ENCODE assay signal across 16 cellular contexts in genomic region chr19:47313754-47314133, GRCh38. TPM values are rescaled to one million over a fixed set of nuclear protein-coding genes. Genes with fewer than 3 reads are reported as not detected.
A peak's percentile ranks its signal among the peaks of the same experiment; 100 is the strongest.
DNase-seq lines count a peak whose midpoint lies in the region; ATAC-seq, FAIRE-seq and TF ChIP-seq lines count a peak whose summit lies in the region.
"Had no signal": no experiment of that assay in that cellular context is flagged by ENCODE, and none has a peak within 500 bp of the region (broad histone marks: within the 10 kb centered on the region; RNA-seq: fewer than 3 reads in every experiment).

No MANE protein-coding gene starts in this region.

- H3K4me1 Mint-ChIP-seq in Caco-2 (ENCODE audit: low read depth, unreplicated experiment), result peaks cover 23% of the 10 kb centered on the region
- H3K4me1 Mint-ChIP-seq in type B pancreatic cell (ENCODE audit: unreplicated experiment), result no peaks in the 10 kb centered on the region
- H3K4me1 Mint-ChIP-seq in activated T-cell treated with anti-CD3 and anti-CD28 coated beads, Interleukin-2, amount 50 U/mL, for 4 hours (ENCODE audit: low read depth), result no peaks in the 10 kb centered on the region
- H3K4me1 Mint-ChIP-seq: CD4-positive, CD25-positive, alpha-beta regulatory T cell; GM23338 had no signal

- peak overlapping the region; percentile 37 for H2AFZ ChIP-seq in HepG2 (ENCODE audit: low read length)
- H2AFZ ChIP-seq: GM23338 had no signal

- H3K4me1 ChIP-seq in Caco-2, result peaks cover 10% of the 10 kb centered on the region; the same call in 1 of the 2 replicates
- H3K4me1 ChIP-seq in RWPE2 (ENCODE audit: insufficient read depth, poor library complexity, severe bottlenecking), result peaks cover 12% of the 10 kb centered on the region
- H3K4me1 ChIP-seq in HepG2 (ENCODE audit: insufficient read depth, low read length), result peaks cover 79% of the 10 kb centered on the region

- in situ Hi-C loops in HepG2 (cut with HindIII; ENCODE audit: extremely low pct_ligation_motif_present, low pct_unique_long_range_greater_than_20kb), result no loop called here

- H3K4me3 ChIP-seq in Caco-2 (ENCODE audit: low read depth, low read length) (no peak overlapping the region), RWPE2 (ENCODE audit: severe bottlenecking) (no peak overlapping the region), HepG2 (replicated peaks in 1 of 3; ENCODE audit: insufficient read depth in 1 of 3, low read depth in 2 of 3, low read length in 3 of 3) (peak overlapping the region in 1 of 3 experiments; percentile 11; a peak in 1 of 6 replicates)
- H3K4me3 ChIP-seq: GM23338 had no signal

- peak overlapping the region; percentile 23 for H3K27ac ChIP-seq in RWPE2 (ENCODE audit: poor library complexity, severe bottlenecking)
- peak overlapping the region; percentile 59 for H3K27ac ChIP-seq in HepG2 (ENCODE audit: extremely low read length, insufficient read depth, low read length)

- no peaks in the 10 kb centered on the region for H4K20me1 ChIP-seq in HepG2 (ENCODE audit: insufficient read depth, low read length)

- no peak for FAIRE-seq in HepG2 (lab: Jason Lieb, UNC)
- FAIRE-seq: GM12892 had no signal

- POLR2A ChIA-PET in Caco-2 (lab: Charles Lee), result no interaction called here
- POLR2A ChIA-PET in HepG2 (lab: Yijun Ruan, JAX), result interaction anchor here (2.3 kb wide), 1 partner anchor 35 kb away, joined by 7 read pairs; the partner anchor contains the start of gene DHX34

- H3K27me3 ChIP-seq in Caco-2 (replicated peaks; ENCODE audit: control insufficient read depth, insufficient read depth, low read length) (no peaks in the 10 kb centered on the region), RWPE2 (ENCODE audit: insufficient read depth, poor library complexity, severe bottlenecking) (no peaks in the 10 kb centered on the region), HepG2 (ENCODE audit: control insufficient read depth in 1 of 2, insufficient read depth in 2 of 2, low read length in 2 of 2) (no peaks in the 10 kb centered on the region)

- TF ChIP-seq POLR2A in HepG2 (IDR thresholded peaks at IDR 0.05; ENCODE audit: insufficient read depth in 1 of 2, low read depth in 2 of 2, low read length in 2 of 2), result no peak

- no peak for TF ChIP-seq RAD21 in HepG2 (CRISPR knock-in tag; IDR thresholded peaks at IDR 0.05)

- intact Hi-C loops in Caco-2 (cut with micrococcal nuclease; ENCODE audit: unreplicated experiment) (no loop called here), HepG2 (cut with micrococcal nuclease; ENCODE audit: unreplicated experiment) (no loop called here)

- 32% methylated on average over 9 of the region's 9 CpGs for WGBS in HepG2 (ENCODE audit: low lambda C conversion rate)

- CTCF ChIA-PET in Caco-2 (lab: Charles Lee), result no interaction called here
- CTCF ChIA-PET in HepG2 (lab: Yijun Ruan, JAX; ENCODE audit: low intra/inter-chr PET ratio, low total read pairs), result interaction anchor here (0.6 kb wide), 1 partner anchor 9 kb away, joined by 3 read pairs; no protein-coding TSS in a partner anchor

- peak overlapping the region; percentile 58 for H3K4me2 ChIP-seq in HepG2 (ENCODE audit: low read depth, low read length)
- H3K4me2 ChIP-seq: GM23338 had no signal

- TF ChIP-seq CTCF in Caco-2 (IDR thresholded peaks at IDR 0.05; ENCODE audit: insufficient read depth in 1 of 2, low read depth in 1 of 2, low read length in 1 of 2, severe bottlenecking in 1 of 2, unreplicated experiment in 1 of 2), result no peak
- no peak for TF ChIP-seq CTCF in RWPE2 (IDR thresholded peaks at IDR 0.05; ENCODE audit: poor library complexity, severe bottlenecking)
- TF ChIP-seq CTCF in HepG2 (CRISPR knock-in tag; IDR thresholded peaks at IDR 0.05), result no peak
- no peak for TF ChIP-seq CTCF in type B pancreatic cell (conservative IDR thresholded peaks at IDR 0.05)

- no peak for TF ChIP-seq EP300 in HepG2 (IDR thresholded peaks at IDR 0.05; ENCODE audit: low read depth in 2 of 2, low read length in 2 of 2)
- TF ChIP-seq EP300 in HepG2 (CRISPR knock-in tag; IDR thresholded peaks at IDR 0.05; ENCODE audit: borderline replicate concordance), result no peak

- H3K27ac Mint-ChIP-seq in Caco-2 (ENCODE audit: unreplicated experiment), result peak overlapping the region; percentile 39
- peak overlapping the region; percentile 8 for H3K27ac Mint-ChIP-seq in type B pancreatic cell
- H3K27ac Mint-ChIP-seq: CD4-positive, CD25-positive, alpha-beta regulatory T cell; GM23338 had no signal

- ATAC-seq in RWPE2 (ENCODE audit: low read depth) (no peak), HepG2 (no peak)
- ATAC-seq in activated T-cell treated with anti-CD3 and anti-CD28 coated beads, Interleukin-2, amount 50 U/mL, for 4 hours, result no peak
- ATAC-seq: GM23338, PC-3 had no signal

- no peak for DNase-seq in Caco-2
- DNase-seq in RWPE2 (ENCODE audit: low spot score), result no peak
- DNase-seq in HepG2 (ENCODE audit: low spot score), result no peak
- no peak for DNase-seq in type B pancreatic cell (ENCODE audit: extremely low spot score, unreplicated experiment)
- no peak for DNase-seq in Ammon's horn (ENCODE audit: low spot score)
- no peak for DNase-seq in activated T-cell treated with anti-CD3 and anti-CD28 coated beads, Interleukin-2, amount 50 U/mL, for 4 hours
- no peak for DNase-seq in SK-N-DZ (ENCODE audit: low spot score)
- DNase-seq: ACHN; AML-193; CD4-positive, CD25-positive, alpha-beta regulatory T cell; KG1; NCI-H2081 treated with DMSO at 0.1 percent for 48 hours had no signal

- H3K9me3 Mint-ChIP-seq in Caco-2 (ENCODE audit: unreplicated experiment) (no peaks in the 10 kb centered on the region), type B pancreatic cell (peaks cover 6% of the 10 kb centered on the region)
- no peaks in the 10 kb centered on the region for H3K9me3 Mint-ChIP-seq in activated T-cell treated with anti-CD3 and anti-CD28 coated beads, Interleukin-2, amount 50 U/mL, for 4 hours

- no peaks in the 10 kb centered on the region for H3K36me3 Mint-ChIP-seq in Caco-2 (ENCODE audit: insufficient read depth, unreplicated experiment)
- no peaks in the 10 kb centered on the region for H3K36me3 Mint-ChIP-seq in type B pancreatic cell
- no peaks in the 10 kb centered on the region for H3K36me3 Mint-ChIP-seq in activated T-cell treated with anti-CD3 and anti-CD28 coated beads, Interleukin-2, amount 50 U/mL, for 4 hours (ENCODE audit: insufficient read depth)
- H3K36me3 Mint-ChIP-seq: CD4-positive, CD25-positive, alpha-beta regulatory T cell had no signal

- H3K27me3 Mint-ChIP-seq in Caco-2 (ENCODE audit: insufficient read depth, unreplicated experiment) (no peaks in the 10 kb centered on the region), type B pancreatic cell (peaks cover 18% of the 10 kb centered on the region)
- H3K27me3 Mint-ChIP-seq in activated T-cell treated with anti-CD3 and anti-CD28 coated beads, Interleukin-2, amount 50 U/mL, for 4 hours (ENCODE audit: low read depth), result peaks cover 26% of the 10 kb centered on the region

- H3K4me3 Mint-ChIP-seq in Caco-2 (ENCODE audit: unreplicated experiment) (no peak overlapping the region), type B pancreatic cell (no peak overlapping the region)
- H3K4me3 Mint-ChIP-seq in activated T-cell treated with anti-CD3 and anti-CD28 coated beads, Interleukin-2, amount 50 U/mL, for 4 hours, result no peak overlapping the region
- H3K4me3 Mint-ChIP-seq: CD4-positive, CD25-positive, alpha-beta regulatory T cell; GM23338 had no signal

- H3K9me3 ChIP-seq in Caco-2 (0 out of 2 replicates have a peak, but pooled peaks cover 5% of the 10 kb centered on the region), RWPE2 (ENCODE audit: severe bottlenecking) (no peaks in the 10 kb centered on the region), HepG2 (ENCODE audit: low read length) (no peaks in the 10 kb centered on the region)

- no peaks in the 10 kb centered on the region for H3K36me3 ChIP-seq in Caco-2 (ENCODE audit: control insufficient read depth, insufficient read depth, low read length)
- no peaks in the 10 kb centered on the region for H3K36me3 ChIP-seq in RWPE2 (ENCODE audit: low read depth)
- H3K36me3 ChIP-seq in HepG2 (replicated peaks in 1 of 2; ENCODE audit: control insufficient read depth in 1 of 2, insufficient read depth in 2 of 2, low read length in 2 of 2), result no peaks in the 10 kb centered on the region

- H3K79me2 ChIP-seq in HepG2 (ENCODE audit: insufficient read depth, low read length), result no peaks in the 10 kb centered on the region

- peak overlapping the region; percentile 54 for H3K9ac ChIP-seq in HepG2 (ENCODE audit: insufficient read depth, low read depth, low read length)

- BruUV-seq in Caco-2 (replicated peaks; lab: Mats Ljungman, UMichigan) (no TSS peak), HepG2 (replicated peaks; lab: Mats Ljungman, UMichigan) (no TSS peak)

RNA-seq across cellular contexts. Expression of gene C5AR1, which starts 4.1 kb away (rescaled TPM):
- total RNA-seq in Caco-2 (2022), result 0.48 and 1.3 TPM in 2 replicates
- 0.07 TPM in 1 of 2 replicates, not detected in the other for total RNA-seq in HepG2 (2016; rRNA removed; fragmentation: Illumina TruSeq; extraction: Trizol)
- total RNA-seq in HepG2 (2016; cell fraction: cytosol; rRNA removed; fragmentation: Illumina TruSeq; extraction: Trizol; ENCODE audit: low read depth), result 0.71 TPM in 1 of 2 replicates, not detected in the other
- total RNA-seq in HepG2 (2016; cell fraction: insoluble cytoplasmic fraction; rRNA removed; fragmentation: Illumina TruSeq; extraction: Trizol), result 0.15 TPM in 1 of 2 replicates, not detected in the other
- total RNA-seq in HepG2 (2016; cell fraction: membrane; rRNA removed; fragmentation: Illumina TruSeq; extraction: Trizol), result 0.07 TPM in 1 of 2 replicates, not detected in the other
- not detected in 2 replicates for total RNA-seq in HepG2 (2016; cell fraction: nucleus; rRNA removed; fragmentation: Illumina TruSeq; extraction: Trizol)
- 1.6 and 3.9 TPM in 2 replicates for polyA plus RNA-seq in HepG2 (2011; rRNA removed)
- polyA plus RNA-seq in HepG2 (2011; cell fraction: cytosol; rRNA removed), result 0.85 and 2.3 TPM in 2 replicates
- polyA plus RNA-seq in HepG2 (2011; cell fraction: nucleus; rRNA removed), result 0.59 and 1.6 TPM in 2 replicates
- polyA plus RNA-seq in HepG2 (2012), result 4.2 and 10.7 TPM in 2 replicates
- not detected in 2 replicates for polyA plus RNA-seq in HepG2 (2016; cell fraction: cytosol; fragmentation: Illumina TruSeq; extraction: Trizol; ENCODE audit: low read depth)
- polyA plus RNA-seq in HepG2 (2016; cell fraction: insoluble cytoplasmic fraction; fragmentation: Illumina TruSeq; extraction: Trizol; ENCODE audit: low read depth), result 0.44 TPM in 1 of 2 replicates, not detected in the other
- 0.09 TPM in 1 of 2 replicates, not detected in the other for polyA plus RNA-seq in HepG2 (2016; cell fraction: membrane; fragmentation: Illumina TruSeq; extraction: Trizol; ENCODE audit: low read depth)
- 0.45 and 1.1 TPM in 2 replicates for polyA plus RNA-seq in HepG2 (2016; cell fraction: nucleus; fragmentation: Illumina TruSeq; extraction: Trizol; ENCODE audit: insufficient read depth, low read depth)
- 2.5 and 3.0 TPM in 2 replicates for polyA minus RNA-seq in HepG2 (2011; rRNA and poly(A)+ RNA removed; ENCODE audit: low replicate concordance)
- 1.8 and 2.6 TPM in 2 replicates for polyA minus RNA-seq in HepG2 (2011; cell fraction: cytosol; rRNA and poly(A)+ RNA removed)
- 0.39 and 0.75 TPM in 2 replicates for polyA minus RNA-seq in HepG2 (2011; cell fraction: nucleus; rRNA and poly(A)+ RNA removed)
- 0.93 and 1.0 TPM in 2 replicates for total RNA-seq in type B pancreatic cell (ENCODE audit: low replicate concordance)
- under 1 TPM; 0.63 to 0.83 (median 0.68) TPM for total RNA-seq in activated T-cell treated with anti-CD3 and anti-CD28 coated beads, Interleukin-2, amount 50 U/mL, for 4 hours
- polyA plus RNA-seq in SK-N-DZ (2014; cell fraction: cytosol; rRNA removed), result not detected in 2 replicates
- not detected in 2 replicates for polyA plus RNA-seq in SK-N-DZ (2014; cell fraction: nucleus; rRNA removed)
- total RNA-seq: GM23338, PC-3 had no signal

RNA-seq across cellular contexts. Expression of gene C5AR2, which starts 18.2 kb away (rescaled TPM):
- total RNA-seq in Caco-2 (2022) (not detected in 2 replicates), HepG2 (2016; rRNA removed; fragmentation: Illumina TruSeq; extraction: Trizol) (0.09 TPM in 1 of 2 replicates, not detected in the other), type B pancreatic cell (ENCODE audit: low replicate concordance) (0.07 TPM in 1 of 2 replicates, not detected in the other)
- total RNA-seq in HepG2 (2016; cell fraction: cytosol; rRNA removed; fragmentation: Illumina TruSeq; extraction: Trizol; ENCODE audit: low read depth), result not detected in 2 replicates
- total RNA-seq in HepG2 (2016; cell fraction: insoluble cytoplasmic fraction; rRNA removed; fragmentation: Illumina TruSeq; extraction: Trizol), result not detected in 2 replicates
- 0.07 TPM in 1 of 2 replicates, not detected in the other for total RNA-seq in HepG2 (2016; cell fraction: membrane; rRNA removed; fragmentation: Illumina TruSeq; extraction: Trizol)
- not detected in 2 replicates for total RNA-seq in HepG2 (2016; cell fraction: nucleus; rRNA removed; fragmentation: Illumina TruSeq; extraction: Trizol)
- 0.24 and 0.26 TPM in 2 replicates for polyA plus RNA-seq in HepG2 (2011; rRNA removed)
- polyA plus RNA-seq in HepG2 (2011; cell fraction: cytosol; rRNA removed), result 0.18 and 0.28 TPM in 2 replicates
- polyA plus RNA-seq in HepG2 (2011; cell fraction: nucleus; rRNA removed), result 0.50 and 0.66 TPM in 2 replicates
- 0.20 and 0.30 TPM in 2 replicates for polyA plus RNA-seq in HepG2 (2012)
- polyA plus RNA-seq in HepG2 (2016; cell fraction: cytosol; fragmentation: Illumina TruSeq; extraction: Trizol; ENCODE audit: low read depth), result not detected in 2 replicates
- not detected in 2 replicates for polyA plus RNA-seq in HepG2 (2016; cell fraction: insoluble cytoplasmic fraction; fragmentation: Illumina TruSeq; extraction: Trizol; ENCODE audit: low read depth)
- polyA plus RNA-seq in HepG2 (2016; cell fraction: membrane; fragmentation: Illumina TruSeq; extraction: Trizol; ENCODE audit: low read depth), result not detected in 2 replicates
- polyA plus RNA-seq in HepG2 (2016; cell fraction: nucleus; fragmentation: Illumina TruSeq; extraction: Trizol; ENCODE audit: insufficient read depth, low read depth), result not detected in 2 replicates
- polyA minus RNA-seq in HepG2 (2011; rRNA and poly(A)+ RNA removed; ENCODE audit: low replicate concordance), result 0.48 and 6.7 TPM in 2 replicates
- 0.10 and 0.18 TPM in 2 replicates for polyA minus RNA-seq in HepG2 (2011; cell fraction: cytosol; rRNA and poly(A)+ RNA removed)
- polyA minus RNA-seq in HepG2 (2011; cell fraction: nucleus; rRNA and poly(A)+ RNA removed), result 0.25 TPM in 1 of 2 replicates, not detected in the other
- total RNA-seq in activated T-cell treated with anti-CD3 and anti-CD28 coated beads, Interleukin-2, amount 50 U/mL, for 4 hours, result not detected
- not detected in 2 replicates for polyA plus RNA-seq in SK-N-DZ (2014; cell fraction: cytosol; rRNA removed)
- polyA plus RNA-seq in SK-N-DZ (2014; cell fraction: nucleus; rRNA removed), result not detected in 2 replicates
- total RNA-seq: PC-3, SK-MEL-5 had no signal
- polyA plus RNA-seq: GM23338 had no signal

RNA-seq across cellular contexts. Expression of gene DHX34, which starts 35.4 kb away (rescaled TPM):
- 28.7 TPM in 2 replicates for total RNA-seq in Caco-2 (2022)
- 8.0 and 12.0 TPM in 2 replicates for total RNA-seq in HepG2 (2016; rRNA removed; fragmentation: Illumina TruSeq; extraction: Trizol)
- total RNA-seq in HepG2 (2016; cell fraction: cytosol; rRNA removed; fragmentation: Illumina TruSeq; extraction: Trizol; ENCODE audit: low read depth), result 11.3 and 11.4 TPM in 2 replicates
- 6.8 and 12.8 TPM in 2 replicates for total RNA-seq in HepG2 (2016; cell fraction: insoluble cytoplasmic fraction; rRNA removed; fragmentation: Illumina TruSeq; extraction: Trizol)
- total RNA-seq in HepG2 (2016; cell fraction: membrane; rRNA removed; fragmentation: Illumina TruSeq; extraction: Trizol), result 8.6 and 9.9 TPM in 2 replicates
- 12.8 and 13.1 TPM in 2 replicates for total RNA-seq in HepG2 (2016; cell fraction: nucleus; rRNA removed; fragmentation: Illumina TruSeq; extraction: Trizol)
- polyA plus RNA-seq in HepG2 (2011; rRNA removed), result 9.2 and 12.5 TPM in 2 replicates
- 4.0 and 5.9 TPM in 2 replicates for polyA plus RNA-seq in HepG2 (2011; cell fraction: cytosol; rRNA removed)
- polyA plus RNA-seq in HepG2 (2011; cell fraction: nucleus; rRNA removed), result 50.6 and 52.9 TPM in 2 replicates
- polyA plus RNA-seq in HepG2 (2012), result 6.5 and 9.0 TPM in 2 replicates
- 2.1 and 2.4 TPM in 2 replicates for polyA plus RNA-seq in HepG2 (2016; cell fraction: cytosol; fragmentation: Illumina TruSeq; extraction: Trizol; ENCODE audit: low read depth)
- polyA plus RNA-seq in HepG2 (2016; cell fraction: insoluble cytoplasmic fraction; fragmentation: Illumina TruSeq; extraction: Trizol; ENCODE audit: low read depth), result 6.9 and 11.0 TPM in 2 replicates
- 3.7 and 4.3 TPM in 2 replicates for polyA plus RNA-seq in HepG2 (2016; cell fraction: membrane; fragmentation: Illumina TruSeq; extraction: Trizol; ENCODE audit: low read depth)
- 28.7 and 30.5 TPM in 2 replicates for polyA plus RNA-seq in HepG2 (2016; cell fraction: nucleus; fragmentation: Illumina TruSeq; extraction: Trizol; ENCODE audit: insufficient read depth, low read depth)
- 18.8 and 19.4 TPM in 2 replicates for polyA minus RNA-seq in HepG2 (2011; rRNA and poly(A)+ RNA removed; ENCODE audit: low replicate concordance)
- 3.9 and 7.7 TPM in 2 replicates for polyA minus RNA-seq in HepG2 (2011; cell fraction: cytosol; rRNA and poly(A)+ RNA removed)
- polyA minus RNA-seq in HepG2 (2011; cell fraction: nucleus; rRNA and poly(A)+ RNA removed), result 16.0 and 18.4 TPM in 2 replicates
- total RNA-seq in type B pancreatic cell (ENCODE audit: low replicate concordance), result 24.5 and 32.9 TPM in 2 replicates
- total RNA-seq in activated T-cell treated with anti-CD3 and anti-CD28 coated beads, Interleukin-2, amount 50 U/mL, for 4 hours, result 10 to 100 TPM; 38.1 to 41.0 (median 38.6) TPM
- 10.8 and 12.8 TPM in 2 replicates for polyA plus RNA-seq in SK-N-DZ (2014; cell fraction: cytosol; rRNA removed)
- polyA plus RNA-seq in SK-N-DZ (2014; cell fraction: nucleus; rRNA removed), result 14.2 and 24.6 TPM in 2 replicates

RNA-seq across cellular contexts. Expression of gene INAFM1, which starts 39.1 kb away (rescaled TPM):
- total RNA-seq in Caco-2 (2022), result 10.1 and 10.4 TPM in 2 replicates
- total RNA-seq in HepG2 (2016; rRNA removed; fragmentation: Illumina TruSeq; extraction: Trizol), result 1.00 and 1.9 TPM in 2 replicates
- total RNA-seq in HepG2 (2016; cell fraction: cytosol; rRNA removed; fragmentation: Illumina TruSeq; extraction: Trizol; ENCODE audit: low read depth), result 0.81 and 1.1 TPM in 2 replicates
- total RNA-seq in HepG2 (2016; cell fraction: insoluble cytoplasmic fraction; rRNA removed; fragmentation: Illumina TruSeq; extraction: Trizol), result 1.1 and 1.8 TPM in 2 replicates
- 1.0 and 1.2 TPM in 2 replicates for total RNA-seq in HepG2 (2016; cell fraction: membrane; rRNA removed; fragmentation: Illumina TruSeq; extraction: Trizol)
- total RNA-seq in HepG2 (2016; cell fraction: nucleus; rRNA removed; fragmentation: Illumina TruSeq; extraction: Trizol), result 0.78 and 1.0 TPM in 2 replicates
- 0.88 and 1.3 TPM in 2 replicates for polyA plus RNA-seq in HepG2 (2011; rRNA removed)
- 0.60 and 0.93 TPM in 2 replicates for polyA plus RNA-seq in HepG2 (2011; cell fraction: cytosol; rRNA removed)
- polyA plus RNA-seq in HepG2 (2011; cell fraction: nucleus; rRNA removed), result 5.3 and 5.5 TPM in 2 replicates
- 2.8 and 3.1 TPM in 2 replicates for polyA plus RNA-seq in HepG2 (2012)
- polyA plus RNA-seq in HepG2 (2016; cell fraction: cytosol; fragmentation: Illumina TruSeq; extraction: Trizol; ENCODE audit: low read depth), result 2.2 and 2.5 TPM in 2 replicates
- 1.8 and 2.4 TPM in 2 replicates for polyA plus RNA-seq in HepG2 (2016; cell fraction: insoluble cytoplasmic fraction; fragmentation: Illumina TruSeq; extraction: Trizol; ENCODE audit: low read depth)
- polyA plus RNA-seq in HepG2 (2016; cell fraction: membrane; fragmentation: Illumina TruSeq; extraction: Trizol; ENCODE audit: low read depth), result 1.7 and 2.2 TPM in 2 replicates
- polyA plus RNA-seq in HepG2 (2016; cell fraction: nucleus; fragmentation: Illumina TruSeq; extraction: Trizol; ENCODE audit: insufficient read depth, low read depth), result 4.5 and 6.9 TPM in 2 replicates
- 0.35 and 1.3 TPM in 2 replicates for polyA minus RNA-seq in HepG2 (2011; rRNA and poly(A)+ RNA removed; ENCODE audit: low replicate concordance)
- 1.2 and 1.5 TPM in 2 replicates for polyA minus RNA-seq in HepG2 (2011; cell fraction: cytosol; rRNA and poly(A)+ RNA removed)
- polyA minus RNA-seq in HepG2 (2011; cell fraction: nucleus; rRNA and poly(A)+ RNA removed), result 0.99 and 1.4 TPM in 2 replicates
- 8.2 and 9.6 TPM in 2 replicates for total RNA-seq in type B pancreatic cell (ENCODE audit: low replicate concordance)
- 10 to 100 TPM in 2 of 3 donors, 1 to 10 TPM in 1; 9.9 to 10.1 (median 10.0) TPM for total RNA-seq in activated T-cell treated with anti-CD3 and anti-CD28 coated beads, Interleukin-2, amount 50 U/mL, for 4 hours
- polyA plus RNA-seq in SK-N-DZ (2014; cell fraction: cytosol; rRNA removed), result 2.1 and 2.9 TPM in 2 replicates
- polyA plus RNA-seq in SK-N-DZ (2014; cell fraction: nucleus; rRNA removed), result 2.4 and 7.3 TPM in 2 replicates

RNA-seq across cellular contexts. Expression of gene CCDC9, which starts 57.4 kb away (rescaled TPM):
- 43.1 and 44.3 TPM in 2 replicates for total RNA-seq in Caco-2 (2022)
- total RNA-seq in HepG2 (2016; rRNA removed; fragmentation: Illumina TruSeq; extraction: Trizol), result 5.9 and 6.3 TPM in 2 replicates
- total RNA-seq in HepG2 (2016; cell fraction: cytosol; rRNA removed; fragmentation: Illumina TruSeq; extraction: Trizol; ENCODE audit: low read depth), result 3.4 and 3.5 TPM in 2 replicates
- total RNA-seq in HepG2 (2016; cell fraction: insoluble cytoplasmic fraction; rRNA removed; fragmentation: Illumina TruSeq; extraction: Trizol), result 3.8 and 7.1 TPM in 2 replicates
- 4.5 and 5.0 TPM in 2 replicates for total RNA-seq in HepG2 (2016; cell fraction: membrane; rRNA removed; fragmentation: Illumina TruSeq; extraction: Trizol)
- 4.4 and 5.5 TPM in 2 replicates for total RNA-seq in HepG2 (2016; cell fraction: nucleus; rRNA removed; fragmentation: Illumina TruSeq; extraction: Trizol)
- 2.9 and 3.0 TPM in 2 replicates for polyA plus RNA-seq in HepG2 (2011; rRNA removed)
- polyA plus RNA-seq in HepG2 (2011; cell fraction: cytosol; rRNA removed), result 2.1 and 2.2 TPM in 2 replicates
- polyA plus RNA-seq in HepG2 (2011; cell fraction: nucleus; rRNA removed), result 10.1 and 11.8 TPM in 2 replicates
- polyA plus RNA-seq in HepG2 (2012), result 10.0 TPM in 2 replicates
- polyA plus RNA-seq in HepG2 (2016; cell fraction: cytosol; fragmentation: Illumina TruSeq; extraction: Trizol; ENCODE audit: low read depth), result 1.6 and 1.8 TPM in 2 replicates
- 9.0 and 10.3 TPM in 2 replicates for polyA plus RNA-seq in HepG2 (2016; cell fraction: insoluble cytoplasmic fraction; fragmentation: Illumina TruSeq; extraction: Trizol; ENCODE audit: low read depth)
- 3.6 and 3.9 TPM in 2 replicates for polyA plus RNA-seq in HepG2 (2016; cell fraction: membrane; fragmentation: Illumina TruSeq; extraction: Trizol; ENCODE audit: low read depth)
- 22.8 and 25.7 TPM in 2 replicates for polyA plus RNA-seq in HepG2 (2016; cell fraction: nucleus; fragmentation: Illumina TruSeq; extraction: Trizol; ENCODE audit: insufficient read depth, low read depth)
- 1.8 and 6.2 TPM in 2 replicates for polyA minus RNA-seq in HepG2 (2011; rRNA and poly(A)+ RNA removed; ENCODE audit: low replicate concordance)
- 0.99 and 1.7 TPM in 2 replicates for polyA minus RNA-seq in HepG2 (2011; cell fraction: cytosol; rRNA and poly(A)+ RNA removed)
- 6.3 and 7.5 TPM in 2 replicates for polyA minus RNA-seq in HepG2 (2011; cell fraction: nucleus; rRNA and poly(A)+ RNA removed)
- 22.4 and 29.3 TPM in 2 replicates for total RNA-seq in type B pancreatic cell (ENCODE audit: low replicate concordance)
- 10 to 100 TPM; 24.0 to 34.5 (median 30.4) TPM for total RNA-seq in activated T-cell treated with anti-CD3 and anti-CD28 coated beads, Interleukin-2, amount 50 U/mL, for 4 hours
- polyA plus RNA-seq in SK-N-DZ (2014; cell fraction: cytosol; rRNA removed), result 1.4 and 3.0 TPM in 2 replicates
- polyA plus RNA-seq in SK-N-DZ (2014; cell fraction: nucleus; rRNA removed), result 3.2 and 3.6 TPM in 2 replicates
